ENCODE assay signal across 1 cellular context in the genomic region with DNA sequence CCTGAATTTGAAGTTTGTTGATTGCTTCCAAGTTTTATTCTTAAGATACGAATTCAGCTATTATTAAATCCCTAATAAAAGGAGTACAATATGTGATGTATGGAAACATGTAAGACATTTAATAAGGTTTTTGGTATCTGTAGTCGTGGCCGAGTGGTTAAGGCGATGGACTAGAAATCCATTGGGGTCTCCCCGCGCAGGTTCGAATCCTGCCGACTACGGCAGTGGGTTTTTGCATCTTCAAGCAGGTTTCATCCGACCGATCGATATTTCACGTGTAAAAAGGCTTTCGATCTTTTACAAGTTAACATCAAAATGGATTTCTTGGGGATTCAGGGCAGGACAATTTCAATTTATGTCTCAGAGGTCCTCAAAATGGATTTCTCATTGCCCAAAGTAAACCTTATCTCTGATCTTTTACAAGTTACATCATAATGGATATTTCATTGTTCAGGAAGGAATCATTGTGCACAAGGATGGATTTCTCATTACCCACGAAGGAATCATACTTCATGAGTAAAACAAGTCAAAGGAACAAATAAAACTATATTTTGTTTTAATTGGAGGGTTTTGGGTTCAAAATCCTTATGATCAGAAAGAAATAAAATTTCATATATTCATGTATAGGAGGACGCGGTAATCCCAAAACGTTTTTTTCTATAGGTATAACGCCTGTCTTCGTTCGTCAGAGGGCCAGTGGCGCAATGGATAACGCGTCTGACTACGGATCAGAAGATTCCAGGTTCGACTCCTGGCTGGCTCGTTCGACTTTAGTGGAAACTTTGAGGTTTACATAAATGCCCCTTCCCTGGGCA.
A peak's percentile ranks its signal among the peaks of the same experiment; 100 is the strongest.
TF ChIP-seq lines count a peak whose summit lies in the region.

No MANE protein-coding gene starts in this region.

TF ChIP-seq in HepG2, 621 proteins besides CTCF, POLR2A, EP300 and RAD21 (continued from another document and continues in another):
- peak; percentile 10; the same call in 1 of the 2 replicates for TF ChIP-seq ZNF614 (CRISPR knock-in tag; IDR thresholded peaks at IDR 0.05; ENCODE audit: borderline replicate concordance)
- peak; percentile 59; the same call in 1 of the 2 replicates for TF ChIP-seq ZNF629 (CRISPR knock-in tag; conservative IDR thresholded peaks at IDR 0.05)
- 0 out of 2 replicates have a peak, but pooled peaks have one; percentile 37 for TF ChIP-seq SMYD3 (CRISPR knock-in tag; IDR thresholded peaks at IDR 0.05)
- TF ChIP-seq ZNF142 (CRISPR knock-in tag; IDR thresholded peaks at IDR 0.05) = no peak
- TF ChIP-seq NR2F1 (CRISPR knock-in tag; IDR thresholded peaks at IDR 0.05) = peak in 1 of 2 experiments; percentile 51; a peak in 2 of 4 replicates
- TF ChIP-seq ZUFSP (CRISPR knock-in tag; IDR thresholded peaks at IDR 0.05; ENCODE audit: borderline replicate concordance) = no peak
- peak; percentile 10 for TF ChIP-seq ZNF883 (CRISPR knock-in tag; IDR thresholded peaks at IDR 0.05; ENCODE audit: not compliant biosample characterization)
- 0 out of 2 replicates have a peak, but pooled peaks have one; percentile 53 for TF ChIP-seq ARHGAP35 (CRISPR knock-in tag; IDR thresholded peaks at IDR 0.05; ENCODE audit: borderline replicate concordance)
- TF ChIP-seq KDM3A (CRISPR knock-in tag; IDR thresholded peaks at IDR 0.05; ENCODE audit: low read depth) = 0 out of 2 replicates have a peak, but pooled peaks have one; percentile 49
- no peak for TF ChIP-seq CENPX (CRISPR knock-in tag; IDR thresholded peaks at IDR 0.05)
- no peak for TF ChIP-seq CREB3 (CRISPR knock-in tag; IDR thresholded peaks at IDR 0.05)
- 0 out of 2 replicates have a peak, but pooled peaks have one; percentile 21 for TF ChIP-seq FOXO1 (CRISPR knock-in tag; IDR thresholded peaks at IDR 0.05)
- TF ChIP-seq ATRX (CRISPR knock-in tag; IDR thresholded peaks at IDR 0.05; ENCODE audit: borderline replicate concordance) = 0 out of 2 replicates have a peak, but pooled peaks have one; percentile 47
- peak; percentile 69; the same call in 1 of the 2 replicates for TF ChIP-seq AKNA (CRISPR knock-in tag; IDR thresholded peaks at IDR 0.05; ENCODE audit: borderline replicate concordance)
- TF ChIP-seq SIN3A (IDR thresholded peaks at IDR 0.05; ENCODE audit: borderline replicate concordance, low read depth, low read length) = peak; percentile 22; the same call in 1 of the 2 replicates
- TF ChIP-seq NAIF1 (CRISPR knock-in tag; IDR thresholded peaks at IDR 0.05; ENCODE audit: borderline replicate concordance) = peak; percentile 46; the same call in 1 of the 2 replicates
- TF ChIP-seq THRA (CRISPR knock-in tag; IDR thresholded peaks at IDR 0.05; ENCODE audit: borderline replicate concordance) = peak; percentile 36; the same call in 1 of the 2 replicates
- no peak for TF ChIP-seq ZNF766 (CRISPR knock-in tag; IDR thresholded peaks at IDR 0.05; ENCODE audit: borderline replicate concordance)
- TF ChIP-seq MTF1 (CRISPR knock-in tag; IDR thresholded peaks at IDR 0.05) = no peak
- peak; percentile 53; the same call in 1 of the 2 replicates for TF ChIP-seq ETV5 (CRISPR knock-in tag; IDR thresholded peaks at IDR 0.05; ENCODE audit: borderline replicate concordance)
- TF ChIP-seq ZNF34 (CRISPR knock-in tag; IDR thresholded peaks at IDR 0.05; ENCODE audit: borderline replicate concordance) = peak; percentile 88; the same call in 1 of the 2 replicates
- no peak for TF ChIP-seq MTA3 (CRISPR knock-in tag; IDR thresholded peaks at IDR 0.05)
- peak; percentile 95; the same call in 1 of the 2 replicates for TF ChIP-seq CHD4 (IDR thresholded peaks at IDR 0.05; ENCODE audit: borderline replicate concordance, low read length)
- TF ChIP-seq SP1 (IDR thresholded peaks at IDR 0.05) = no peak
- no peak for TF ChIP-seq SP1 (CRISPR knock-in tag; IDR thresholded peaks at IDR 0.05)
- 0 out of 2 replicates have a peak, but pooled peaks have one; percentile 54 for TF ChIP-seq ZNF670 (CRISPR knock-in tag; IDR thresholded peaks at IDR 0.05; ENCODE audit: borderline replicate concordance)
- peak; percentile 65; the same call in 1 of the 2 replicates for TF ChIP-seq SIX4 (CRISPR knock-in tag; IDR thresholded peaks at IDR 0.05)
- 0 out of 2 replicates have a peak, but pooled peaks have one; percentile 39 for TF ChIP-seq KLF11 (CRISPR knock-in tag; IDR thresholded peaks at IDR 0.05)
- TF ChIP-seq CEBPG (CRISPR knock-in tag; IDR thresholded peaks at IDR 0.05) = peak; percentile 82
- TF ChIP-seq ERF (CRISPR knock-in tag; IDR thresholded peaks at IDR 0.05) = peak; percentile 77
- no peak for TF ChIP-seq WIZ (CRISPR knock-in tag; IDR thresholded peaks at IDR 0.05)
- 0 out of 2 replicates have a peak, but pooled peaks have one; percentile 58 for TF ChIP-seq ZMAT3 (CRISPR knock-in tag; conservative IDR thresholded peaks at IDR 0.05)
- 0 out of 2 replicates have a peak, but pooled peaks have one; percentile 27 for TF ChIP-seq ADNP (CRISPR knock-in tag; IDR thresholded peaks at IDR 0.05)
- TF ChIP-seq GABPA (IDR thresholded peaks at IDR 0.05; ENCODE audit: low read depth, low read length) = no peak
- 0 out of 2 replicates have a peak, but pooled peaks have one; percentile 12 for TF ChIP-seq GABPA (CRISPR knock-in tag; IDR thresholded peaks at IDR 0.05; ENCODE audit: low read depth)
- no peak for TF ChIP-seq NR3C1 (CRISPR knock-in tag; IDR thresholded peaks at IDR 0.05)
- 0 out of 2 replicates have a peak, but pooled peaks have one; percentile 12 for TF ChIP-seq TBX2 (CRISPR knock-in tag; IDR thresholded peaks at IDR 0.05; ENCODE audit: borderline replicate concordance)
- TF ChIP-seq, protein P1, sequence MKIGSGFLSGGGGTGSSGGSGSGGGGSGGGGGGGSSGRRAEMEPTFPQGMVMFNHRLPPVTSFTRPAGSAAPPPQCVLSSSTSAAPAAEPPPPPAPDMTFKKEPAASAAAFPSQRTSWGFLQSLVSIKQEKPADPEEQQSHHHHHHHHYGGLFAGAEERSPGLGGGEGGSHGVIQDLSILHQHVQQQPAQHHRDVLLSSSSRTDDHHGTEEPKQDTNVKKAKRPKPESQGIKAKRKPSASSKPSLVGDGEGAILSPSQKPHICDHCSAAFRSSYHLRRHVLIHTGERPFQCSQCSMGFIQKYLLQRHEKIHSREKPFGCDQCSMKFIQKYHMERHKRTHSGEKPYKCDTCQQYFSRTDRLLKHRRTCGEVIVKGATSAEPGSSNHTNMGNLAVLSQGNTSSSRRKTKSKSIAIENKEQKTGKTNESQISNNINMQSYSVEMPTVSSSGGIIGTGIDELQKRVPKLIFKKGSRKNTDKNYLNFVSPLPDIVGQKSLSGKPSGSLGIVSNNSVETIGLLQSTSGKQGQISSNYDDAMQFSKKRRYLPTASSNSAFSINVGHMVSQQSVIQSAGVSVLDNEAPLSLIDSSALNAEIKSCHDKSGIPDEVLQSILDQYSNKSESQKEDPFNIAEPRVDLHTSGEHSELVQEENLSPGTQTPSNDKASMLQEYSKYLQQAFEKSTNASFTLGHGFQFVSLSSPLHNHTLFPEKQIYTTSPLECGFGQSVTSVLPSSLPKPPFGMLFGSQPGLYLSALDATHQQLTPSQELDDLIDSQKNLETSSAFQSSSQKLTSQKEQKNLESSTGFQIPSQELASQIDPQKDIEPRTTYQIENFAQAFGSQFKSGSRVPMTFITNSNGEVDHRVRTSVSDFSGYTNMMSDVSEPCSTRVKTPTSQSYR (CRISPR knock-in tag; IDR thresholded peaks at IDR 0.05; ENCODE audit: borderline replicate concordance) = peak; percentile 22; the same call in 1 of the 2 replicates
- TF ChIP-seq TGIF2 (CRISPR knock-in tag; IDR thresholded peaks at IDR 0.05) = peak; percentile 67; the same call in 1 of the 2 replicates
- TF ChIP-seq RFX1 (IDR thresholded peaks at IDR 0.05) = no peak
